15 cellular contexts compared by ENCODE assay signal in the genomic region with DNA sequence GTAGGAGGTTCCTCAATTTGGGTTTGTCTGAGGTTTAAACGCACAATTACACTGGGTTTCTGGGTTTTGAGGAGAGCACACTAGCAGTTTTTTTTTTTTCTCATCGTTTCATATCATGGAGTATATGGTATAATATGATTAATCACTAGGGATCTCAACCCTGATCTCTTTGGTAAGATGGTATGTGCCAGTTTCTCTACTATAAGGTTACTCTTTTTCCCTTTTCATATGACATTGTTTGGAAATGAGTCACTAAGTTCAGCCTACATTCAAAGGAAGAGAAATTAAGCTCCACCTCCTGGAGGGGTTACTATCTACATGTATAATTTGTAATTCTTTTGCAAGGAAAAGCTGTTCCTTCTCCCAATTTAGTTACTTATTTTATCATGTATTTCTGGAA. TPM values are rescaled to one million over a fixed set of nuclear protein-coding genes. Genes with fewer than 3 reads are reported as not detected.
DNase-seq lines count a peak whose midpoint lies in the region; ATAC-seq and TF ChIP-seq lines count a peak whose summit lies in the region.
"Had no signal": no experiment of that assay in that cellular context is flagged by ENCODE, and none has a peak within 500 bp of the region (broad histone marks: within the 10 kb centered on the region; RNA-seq: fewer than 3 reads in every experiment).

No MANE protein-coding gene starts in this region.

- H3K9me3 Mint-ChIP-seq in activated T-cell treated with anti-CD3 and anti-CD28 coated beads, Interleukin-2, amount 50 U/mL, for 24 hours, result peaks cover 23% of the 10 kb centered on the region

- H3K36me3 Mint-ChIP-seq in activated T-cell treated with anti-CD3 and anti-CD28 coated beads, Interleukin-2, amount 50 U/mL, for 24 hours (ENCODE audit: low read depth), result peaks cover 94% of the 10 kb centered on the region

- no peak overlapping the region for H3K27ac ChIP-seq in thyroid gland
- H3K27ac ChIP-seq: gastrocnemius medialis had no signal

- H3K9me3 ChIP-seq in thyroid gland, result no peaks in the 10 kb centered on the region
- H3K9me3 ChIP-seq: BE2C, gastrocnemius medialis had no signal

- H3K36me3 ChIP-seq in thyroid gland, result peaks cover 21 to 28% of the 10 kb centered on the region in 2 donors

- peak overlapping the region; percentile 65 for H3K27ac Mint-ChIP-seq in activated T-cell treated with anti-CD3 and anti-CD28 coated beads, Interleukin-2, amount 50 U/mL, for 24 hours

- WGBS in thyroid gland, 2 donors, result 91% methylated on average over 2 of the region's 2 CpGs

- DNase-seq in activated T-cell treated with anti-CD3 and anti-CD28 coated beads, Interleukin-2, amount 50 U/mL, for 24 hours, result no peak
- no peak for DNase-seq in activated T-cell treated with anti-CD3 and anti-CD28 coated beads for 4 hours
- DNase-seq in RPMI7951 (ENCODE audit: low read depth), result peak; percentile 70
- DNase-seq in epithelial cell of esophagus (ENCODE audit: low read depth), result peak; percentile 71
- no peak for DNase-seq in stimulated activated naive CD8-positive, alpha-beta T cell treated with anti-CD3 and anti-CD28 coated beads, Interleukin-15, Interleukin-2, amounts not matched to agents 100 U/mL and 50 U/mL, for 24 hours
- DNase-seq in thyroid gland, result no peak
- DNase-seq in activated CD4-positive, alpha-beta T cell treated with anti-CD3 and anti-CD28 coated beads, Interleukin-2, amount 50 U/mL, for 4 hours, result no peak
- DNase-seq: activated naive CD4-positive, alpha-beta T cell; BE2C; gastrocnemius medialis; NCI-H526 treated with DMSO at 0.1 percent for 48 hours; stimulated activated naive CD4-positive, alpha-beta T cell treated with Interleukin-2 at 50 U/mL for 16 hours had no signal

- H3K4me1 ChIP-seq in thyroid gland, result no peaks in the 10 kb centered on the region
- H3K4me1 ChIP-seq: BE2C, gastrocnemius medialis had no signal

- no peak overlapping the region for H3K4me3 Mint-ChIP-seq in activated T-cell treated with anti-CD3 and anti-CD28 coated beads, Interleukin-2, amount 50 U/mL, for 24 hours

- H3K4me1 Mint-ChIP-seq in activated T-cell treated with anti-CD3 and anti-CD28 coated beads, Interleukin-2, amount 50 U/mL, for 24 hours (ENCODE audit: low read depth), result peaks cover 27% of the 10 kb centered on the region

- peak; percentile 81 for ATAC-seq in stimulated activated naive CD8-positive, alpha-beta T cell treated with anti-CD3 and anti-CD28 coated beads, Interleukin-15, Interleukin-2, amounts not matched to agents 100 U/mL and 50 U/mL, for 24 hours
- no peak for ATAC-seq in GM21526 (IDR thresholded peaks at IDR 0.05; ENCODE audit: low FRiP score, unreplicated experiment)
- ATAC-seq: gastrocnemius medialis had no signal

- TF ChIP-seq POLR2A in thyroid gland (IDR thresholded peaks at IDR 0.05), result no peak

- intact Hi-C loops in thyroid gland (cut with DNase I), result no loop called here

- H3K27me3 ChIP-seq in thyroid gland, result no peaks in the 10 kb centered on the region
- H3K27me3 ChIP-seq: BE2C, gastrocnemius medialis had no signal

- no peak for TF ChIP-seq CTCF in epithelial cell of esophagus (IDR thresholded peaks at IDR 0.05; ENCODE audit: insufficient read depth, low read depth, low read length, missing control alignments)
- no peak for TF ChIP-seq CTCF in thyroid gland (IDR thresholded peaks at IDR 0.05)

- H3K27me3 Mint-ChIP-seq in activated T-cell treated with anti-CD3 and anti-CD28 coated beads, Interleukin-2, amount 50 U/mL, for 24 hours, result no peaks in the 10 kb centered on the region

- no peak overlapping the region for H3K4me3 ChIP-seq in epithelial cell of esophagus (ENCODE audit: low read length)
- H3K4me3 ChIP-seq in thyroid gland (replicated peaks in 1 of 3), result no peak overlapping the region
- H3K4me3 ChIP-seq: gastrocnemius medialis had no signal

RNA-seq across cellular contexts. Expression of a gene that starts 35.2 kb away (rescaled TPM):
- 20.4 and 22.3 TPM in 2 replicates for total RNA-seq in RPMI7951 (2014; rRNA removed; shearing (Covaris generic))
- 100 to 1,000 TPM in 1 of 4 donors, 10 to 100 TPM in 3; 39.8 to 138 (median 49.3) TPM for total RNA-seq in thyroid gland

RNA-seq across cellular contexts. Expression of a gene that starts 35.3 kb away (rescaled TPM):
- 13.8 and 21.1 TPM in 2 replicates for total RNA-seq in RPMI7951 (2014; rRNA removed; shearing (Covaris generic))
- total RNA-seq in thyroid gland, result 10 to 100 TPM in 3 of 4 donors, 1 to 10 TPM in 1; 8.7 to 16.0 (median 13.3) TPM

RNA-seq across cellular contexts. Expression of a gene that starts 53.2 kb away (rescaled TPM):
- not detected in 2 replicates for total RNA-seq in RPMI7951 (2014; rRNA removed; shearing (Covaris generic))
- total RNA-seq in thyroid gland, result under 1 TPM in 3 of 4 donors, not detected in 1; 0.49 to 0.89 (median 0.81) TPM
- total RNA-seq: gastrocnemius medialis; mononuclear cell; T-helper 2 cell treated with Interferon-gamma antibody and Interleukin-4, amounts not matched to agents 100 ng/mL and 5 ng/mL, for 36 hours had no signal

Comparison
In these comparisons a context has a peak if more than half of its experiments do, and no peak if none do; other contexts are left out.
1. DNase-seq: peak in RPMI7951 (single experiment) and epithelial cell of esophagus (single experiment); none in activated T-cell treated with anti-CD3 and anti-CD28 coated beads, Interleukin-2, amount 50 U/mL, for 24 hours (single experiment), activated T-cell treated with anti-CD3 and anti-CD28 coated beads for 4 hours (single experiment), stimulated activated naive CD8-positive, alpha-beta T cell treated with anti-CD3 and anti-CD28 coated beads, Interleukin-15, Interleukin-2, amounts not matched to agents 100 U/mL and 50 U/mL, for 24 hours (single experiment), thyroid gland (0 of 2) and activated CD4-positive, alpha-beta T cell treated with anti-CD3 and anti-CD28 coated beads, Interleukin-2, amount 50 U/mL, for 4 hours (0 of 2).